ENCODE assay signal across 14 cellular contexts in the genomic region with DNA sequence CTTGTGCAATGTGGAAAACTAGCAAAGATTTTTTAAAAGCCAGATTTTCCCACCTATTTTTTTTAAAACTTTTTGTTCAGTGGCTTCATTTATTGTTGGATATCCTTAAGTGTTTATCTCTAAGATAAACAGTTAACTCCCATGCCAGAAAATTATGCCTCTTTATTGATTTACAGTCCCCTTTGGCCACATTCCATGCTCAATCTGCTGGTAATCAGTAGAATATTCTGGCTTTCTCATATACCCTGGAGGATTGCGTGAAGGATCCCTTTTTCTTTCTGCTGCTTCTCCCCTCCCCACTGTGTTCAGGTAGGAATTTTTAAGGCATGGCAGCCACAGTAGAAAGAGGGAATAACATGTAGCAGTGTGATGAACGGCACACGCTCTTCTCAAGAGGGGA. TPM values are rescaled to one million over a fixed set of nuclear protein-coding genes. Genes with fewer than 3 reads are reported as not detected.
A peak's percentile ranks its signal among the peaks of the same experiment; 100 is the strongest.
DNase-seq lines count a peak whose midpoint lies in the region; TF ChIP-seq lines count a peak whose summit lies in the region.
"Had no signal": no experiment of that assay in that cellular context is flagged by ENCODE, and none has a peak within 500 bp of the region (broad histone marks: within the 10 kb centered on the region; RNA-seq: fewer than 3 reads in every experiment).

No MANE protein-coding gene starts in this region.

- intact Hi-C loops in esophagus muscularis mucosa (cut with DNase I): loop anchor here (10.0 kb wide), 1 partner anchor 491 kb away; a partner anchor contains a TSS

- H3K27me3 ChIP-seq in esophagus muscularis mucosa (no peaks in the 10 kb centered on the region), subcutaneous abdominal adipose tissue (ENCODE audit: control insufficient read depth in 5 of 5, insufficient read depth in 4 of 5, low read length in 5 of 5) (no peaks in the 10 kb centered on the region)

- no peak for TF ChIP-seq CTCF in esophagus muscularis mucosa (IDR thresholded peaks at IDR 0.05)
- no peak for TF ChIP-seq CTCF in mesothelial cell of epicardium (IDR thresholded peaks at IDR 0.05; ENCODE audit: unreplicated experiment)

- peaks cover 28% of the 10 kb centered on the region for H3K4me1 Mint-ChIP-seq in mesothelial cell of epicardium

- no peak overlapping the region for H3K27ac ChIP-seq in esophagus muscularis mucosa (replicated peaks in 1 of 4)
- H3K27ac ChIP-seq in subcutaneous abdominal adipose tissue (ENCODE audit: low read depth, low read length): peak overlapping the region; percentile 25
- H3K27ac ChIP-seq: GM23248, KMS-11 had no signal

- H3K9me3 ChIP-seq in esophagus muscularis mucosa (no peaks in the 10 kb centered on the region), subcutaneous abdominal adipose tissue (ENCODE audit: control insufficient read depth in 5 of 5, low read length in 5 of 5) (no peaks in the 10 kb centered on the region)

- no peak overlapping the region for H3K4me3 ChIP-seq in esophagus muscularis mucosa
- H3K4me3 ChIP-seq in subcutaneous abdominal adipose tissue (ENCODE audit: low read depth in 1 of 5, low read length in 5 of 5): no peak overlapping the region
- H3K4me3 ChIP-seq: GM23248 had no signal

- H3K36me3 Mint-ChIP-seq in mesothelial cell of epicardium: no peaks in the 10 kb centered on the region

- peak overlapping the region in 1 of 5 donors; percentile 28 for H3K9ac ChIP-seq in subcutaneous abdominal adipose tissue (ENCODE audit: low read length in 5 of 5)
- H3K9ac ChIP-seq: GM23248, KMS-11 had no signal

- peak overlapping the region; percentile 88 for H3K27ac Mint-ChIP-seq in mesothelial cell of epicardium

- H3K4me3 Mint-ChIP-seq in mesothelial cell of epicardium: peak overlapping the region; percentile 75

- H3K4me1 ChIP-seq in esophagus muscularis mucosa (peaks cover 0 to 19% (median 15%) of the 10 kb centered on the region in 4 donors), subcutaneous abdominal adipose tissue (ENCODE audit: control insufficient read depth in 5 of 5, insufficient read depth in 5 of 5, low read length in 5 of 5) (peaks cover 2 to 26% (median 24%) of the 10 kb centered on the region in 5 donors)

- TF ChIP-seq POLR2A in esophagus muscularis mucosa (IDR thresholded peaks at IDR 0.05; ENCODE audit: low read depth): no peak

- 95% methylated on average over 3 of the region's 3 CpGs for WGBS in esophagus muscularis mucosa

- DNase-seq in NCI-H1092 treated with DMSO at 0.1 percent for 48 hours (lab: John Stamatoyannopoulos, UW): peak; percentile 6
- DNase-seq in NCI-H1092 (lab: John Stamatoyannopoulos, UW): no peak
- peak; percentile 47 for DNase-seq in esophagus muscularis mucosa (ENCODE audit: extremely low spot score)
- no peak for DNase-seq in mesothelial cell of epicardium (ENCODE audit: low spot score in 2 of 2, unreplicated experiment in 2 of 2)
- no peak for DNase-seq in LoVo (ENCODE audit: low spot score)
- no peak for DNase-seq in activated CD4-positive, CD25-positive, alpha-beta regulatory T cell treated with anti-CD3 and anti-CD28 coated beads, Interleukin-2, amount 50 U/mL, for 72 hours
- DNase-seq in activated CD4-positive, alpha-beta T cell treated with anti-CD3 and anti-CD28 coated beads for 1 hour: no peak
- DNase-seq: DMS 273 treated with DMSO at 0.1 percent for 48 hours, GM23248, NCI-H146, NCI-H2081 treated with DMSO at 0.1 percent for 48 hours, NCI-H345 had no signal

- H3K36me3 ChIP-seq in esophagus muscularis mucosa (no peaks in the 10 kb centered on the region), subcutaneous abdominal adipose tissue (ENCODE audit: control insufficient read depth in 5 of 5, insufficient read depth in 5 of 5, low read length in 5 of 5) (peaks cover 0 to 3% (median 2%) of the 10 kb centered on the region in 5 donors)

- no peaks in the 10 kb centered on the region for H3K9me3 Mint-ChIP-seq in mesothelial cell of epicardium

- H3K27me3 Mint-ChIP-seq in mesothelial cell of epicardium (ENCODE audit: low read depth): peaks cover 34% of the 10 kb centered on the region

- no peak for TF ChIP-seq EP300 in esophagus muscularis mucosa (IDR thresholded peaks at IDR 0.05)

RNA-seq across cellular contexts. Expression of a gene that starts 2.6 kb away (rescaled TPM):
- total RNA-seq in esophagus muscularis mucosa (1 to 10 TPM in 3 of 4 donors, under 1 TPM in 1; 0.86 to 5.1 (median 2.6) TPM), mesothelial cell of epicardium (8.2 to 10.4 TPM (median 9.7 TPM) in 3 replicates)

Comparison
In these comparisons a context has a peak if more than half of its experiments do, and no peak if none do; other contexts are left out.
1. DNase-seq: peak in NCI-H1092 treated with DMSO at 0.1 percent for 48 hours (single experiment) and esophagus muscularis mucosa (single experiment); none in NCI-H1092 (single experiment), mesothelial cell of epicardium (0 of 2), LoVo (single experiment), activated CD4-positive, CD25-positive, alpha-beta regulatory T cell treated with anti-CD3 and anti-CD28 coated beads, Interleukin-2, amount 50 U/mL, for 72 hours (single experiment) and activated CD4-positive, alpha-beta T cell treated with anti-CD3 and anti-CD28 coated beads for 1 hour (single experiment).